13 cellular contexts compared by ENCODE assay signal in the genomic region with DNA sequence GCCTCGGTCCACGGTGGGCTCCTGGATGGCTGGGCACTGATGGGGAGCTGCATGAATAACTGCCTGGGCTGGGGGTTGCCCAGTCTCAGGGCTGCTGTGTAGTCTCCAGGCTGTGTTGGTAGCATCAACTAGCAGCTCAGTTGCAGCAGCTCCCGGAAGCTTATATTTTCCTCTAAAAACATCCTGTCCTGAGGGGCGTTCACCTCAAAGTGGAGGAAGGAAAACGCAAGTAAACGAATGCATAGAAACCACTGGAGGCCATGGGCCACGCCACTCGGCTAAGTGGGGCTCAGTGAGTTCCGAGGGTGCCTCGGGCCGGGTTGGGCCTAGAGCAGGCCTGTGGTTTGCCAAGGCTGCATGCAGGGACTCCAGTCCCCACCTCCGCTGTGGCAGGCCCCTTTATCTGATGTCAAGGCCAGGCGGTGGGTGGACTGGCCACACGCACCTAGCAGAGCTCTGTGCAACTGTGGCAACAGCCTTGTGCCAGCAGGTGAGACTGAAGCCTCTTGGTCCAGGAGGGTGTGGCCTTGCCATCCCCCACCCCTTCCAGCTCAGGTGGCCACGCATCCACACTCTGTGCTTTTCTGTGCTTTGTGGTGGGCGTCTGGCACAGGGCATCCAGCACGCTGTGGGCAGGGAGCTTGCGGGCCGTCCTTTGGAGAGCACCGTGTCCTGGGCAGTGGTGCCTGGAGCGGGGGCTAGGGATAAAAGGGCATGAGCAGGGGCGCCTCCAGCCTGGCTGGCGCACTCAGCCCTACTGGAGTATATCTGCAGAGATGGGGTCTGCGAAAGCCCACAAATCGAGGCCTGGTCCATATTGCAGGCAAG. TPM values are rescaled to one million over a fixed set of nuclear protein-coding genes. Genes with fewer than 3 reads are reported as not detected.
DNase-seq lines count a peak whose midpoint lies in the region; ATAC-seq, FAIRE-seq and TF ChIP-seq lines count a peak whose summit lies in the region.
"Had no signal": no experiment of that assay in that cellular context is flagged by ENCODE, and none has a peak within 500 bp of the region (broad histone marks: within the 10 kb centered on the region; RNA-seq: fewer than 3 reads in every experiment).

No MANE protein-coding gene starts in this region.

- DNase-seq in stimulated activated naive CD8-positive, alpha-beta T cell treated with anti-CD3 and anti-CD28 coated beads, Interleukin-15, Interleukin-2, amounts not matched to agents 100 U/mL and 50 U/mL, for 24 hours: no peak
- DNase-seq in kidney: peak; percentile 37
- DNase-seq in NCI-H748 treated with DMSO at 0.1 percent for 48 hours (lab: John Stamatoyannopoulos, UW): no peak
- DNase-seq in globus pallidus (ENCODE audit: low spot score): no peak
- DNase-seq: activated CD4-positive, alpha-beta T cell treated with anti-CD3 and anti-CD28 coated beads for 4 hours; gastrocnemius medialis; NK-92 treated with Interleukin-12 subunit alpha and Interleukin-12 subunit beta, amount 100 ng/mL, for 24 hours had no signal

- intact Hi-C loops in kidney (cut with DNase I): no loop called here

- peaks cover 14% of the 10 kb centered on the region for H3K36me3 Mint-ChIP-seq in stimulated activated naive CD8-positive, alpha-beta T cell treated with anti-CD3 and anti-CD28 coated beads, Interleukin-15, Interleukin-2, amounts not matched to agents 100 ng/mL and 50 ng/mL, for 24 hours (ENCODE audit: low read depth)
- peaks cover 78% of the 10 kb centered on the region for H3K36me3 Mint-ChIP-seq in activated T-helper 17 cell treated with anti-CD3 and anti-CD28 coated beads, Interleukin-2, amount 50 U/mL, for 72 hours (ENCODE audit: low read depth)

- peaks cover 0 to 3% of the 10 kb centered on the region in 2 donors for H3K36me3 ChIP-seq in kidney (ENCODE audit: control insufficient read depth in 1 of 2, insufficient read depth in 2 of 2, low read length in 2 of 2)

- no peak overlapping the region for H3K9ac ChIP-seq in kidney (ENCODE audit: low read length in 2 of 2)
- H3K9ac ChIP-seq: KMS-11 had no signal

- H3K4me1 ChIP-seq in kidney (ENCODE audit: control insufficient read depth in 1 of 2, insufficient read depth in 1 of 2, low read depth in 1 of 2, low read length in 2 of 2): peaks cover 4 to 8% of the 10 kb centered on the region in 2 donors

- H3K27me3 Mint-ChIP-seq in stimulated activated naive CD8-positive, alpha-beta T cell treated with anti-CD3 and anti-CD28 coated beads, Interleukin-15, Interleukin-2, amounts not matched to agents 100 ng/mL and 50 ng/mL, for 24 hours: no peaks in the 10 kb centered on the region
- H3K27me3 Mint-ChIP-seq in activated T-helper 17 cell treated with anti-CD3 and anti-CD28 coated beads, Interleukin-2, amount 50 U/mL, for 72 hours: no peaks in the 10 kb centered on the region

- no peak for FAIRE-seq in kidney (lab: Jason Lieb, UNC)
- FAIRE-seq: GM18507 had no signal

- H3K9me3 Mint-ChIP-seq in stimulated activated naive CD8-positive, alpha-beta T cell treated with anti-CD3 and anti-CD28 coated beads, Interleukin-15, Interleukin-2, amounts not matched to agents 100 ng/mL and 50 ng/mL, for 24 hours: no peaks in the 10 kb centered on the region
- no peaks in the 10 kb centered on the region for H3K9me3 Mint-ChIP-seq in activated T-helper 17 cell treated with anti-CD3 and anti-CD28 coated beads, Interleukin-2, amount 50 U/mL, for 72 hours

- ATAC-seq in stimulated activated naive CD8-positive, alpha-beta T cell treated with anti-CD3 and anti-CD28 coated beads, Interleukin-15, Interleukin-2, amounts not matched to agents 100 U/mL and 50 U/mL, for 24 hours: no peak
- no peak for ATAC-seq in activated T-helper 17 cell treated with anti-CD3 and anti-CD28 coated beads, Interleukin-2, amount 50 U/mL, for 72 hours (replicated peaks)
- no peak for ATAC-seq in HG03432 (IDR thresholded peaks at IDR 0.05; ENCODE audit: unreplicated experiment)
- ATAC-seq: gastrocnemius medialis had no signal

- peak overlapping the region; percentile 74 for H3K4me3 Mint-ChIP-seq in stimulated activated naive CD8-positive, alpha-beta T cell treated with anti-CD3 and anti-CD28 coated beads, Interleukin-15, Interleukin-2, amounts not matched to agents 100 ng/mL and 50 ng/mL, for 24 hours
- H3K4me3 Mint-ChIP-seq in activated T-helper 17 cell treated with anti-CD3 and anti-CD28 coated beads, Interleukin-2, amount 50 U/mL, for 72 hours: peak overlapping the region; percentile 74

- H3K27ac Mint-ChIP-seq in stimulated activated naive CD8-positive, alpha-beta T cell treated with anti-CD3 and anti-CD28 coated beads, Interleukin-15, Interleukin-2, amounts not matched to agents 100 ng/mL and 50 ng/mL, for 24 hours: peak overlapping the region; percentile 98
- peak overlapping the region; percentile 85 for H3K27ac Mint-ChIP-seq in activated T-helper 17 cell treated with anti-CD3 and anti-CD28 coated beads, Interleukin-2, amount 50 U/mL, for 72 hours

- TF ChIP-seq CTCF in kidney (IDR thresholded peaks at IDR 0.05; ENCODE audit: borderline replicate concordance, extremely low read depth, insufficient read depth): no peak

- peaks cover 99% of the 10 kb centered on the region for H3K4me1 Mint-ChIP-seq in stimulated activated naive CD8-positive, alpha-beta T cell treated with anti-CD3 and anti-CD28 coated beads, Interleukin-15, Interleukin-2, amounts not matched to agents 100 ng/mL and 50 ng/mL, for 24 hours (ENCODE audit: low read depth)
- H3K4me1 Mint-ChIP-seq in activated T-helper 17 cell treated with anti-CD3 and anti-CD28 coated beads, Interleukin-2, amount 50 U/mL, for 72 hours: peaks cover 69% of the 10 kb centered on the region

- no peaks in the 10 kb centered on the region for H3K9me3 ChIP-seq in kidney (ENCODE audit: control insufficient read depth in 1 of 2, low read length in 2 of 2)
- H3K9me3 ChIP-seq: gastrocnemius medialis had no signal

- no peak overlapping the region for H3K27ac ChIP-seq in kidney (ENCODE audit: low read depth in 2 of 2, low read length in 2 of 2)
- H3K27ac ChIP-seq: gastrocnemius medialis, KMS-11 had no signal

- H3K4me3 ChIP-seq in kidney (ENCODE audit: low read length in 2 of 2): no peak overlapping the region
- H3K4me3 ChIP-seq: gastrocnemius medialis, lung had no signal

RNA-seq across cellular contexts. Expression of gene TCF7, which starts 15.1 kb away (rescaled TPM):
- total RNA-seq in activated T-helper 17 cell treated with anti-CD3 and anti-CD28 coated beads, Interleukin-2, amount 50 U/mL, for 72 hours: 10 to 100 TPM in 1 of 2 donors, 1 to 10 TPM in 1; 5.9 to 42.2 TPM
- total RNA-seq in kidney: 15.6 TPM
- 1.2 TPM for polyA plus RNA-seq in kidney (ENCODE audit: insufficient read depth, low read depth, low replicate concordance)

RNA-seq across cellular contexts. Expression of gene SKP1, which starts 47.1 kb away (rescaled TPM):
- 100 to 1,000 TPM; 152 to 209 TPM for total RNA-seq in activated T-helper 17 cell treated with anti-CD3 and anti-CD28 coated beads, Interleukin-2, amount 50 U/mL, for 72 hours
- 380 TPM for total RNA-seq in kidney
- 848 TPM for polyA plus RNA-seq in kidney (ENCODE audit: insufficient read depth, low read depth, low replicate concordance)
